ENCODE assay signal across 21 cellular contexts in the genomic region with DNA sequence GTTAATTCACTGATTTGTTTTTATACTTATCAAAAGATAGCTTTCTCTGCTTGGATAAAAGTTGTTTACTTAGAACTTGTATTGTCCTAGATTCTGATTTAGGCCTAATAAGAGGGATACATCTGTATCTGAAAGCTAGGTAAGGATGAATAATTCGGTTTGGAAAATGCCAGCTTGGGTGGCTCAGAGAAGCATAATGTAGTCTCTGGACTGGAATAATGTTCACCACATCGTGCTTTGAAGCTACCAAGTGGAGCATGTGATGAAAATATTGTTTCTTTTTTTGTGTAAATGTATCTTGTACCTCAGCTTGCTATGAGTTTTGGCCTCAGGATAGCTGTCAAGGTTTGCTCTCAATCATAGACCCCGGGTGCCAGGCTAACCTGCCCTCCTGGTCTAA.
"Had no signal": no experiment of that assay in that cellular context is flagged by ENCODE, and none has a peak within 500 bp of the region (broad histone marks: within the 10 kb centered on the region; RNA-seq: fewer than 3 reads in every experiment).

No MANE protein-coding gene starts in this region.

- H3K4me1 ChIP-seq: SJSA1 had no signal

- H3K4me3 ChIP-seq: MG63, SJSA1, SK-N-MC had no signal

- H3K27ac ChIP-seq: SJSA1, SK-N-MC had no signal

- H3K9me3 ChIP-seq: MG63, SJSA1 had no signal

- DNase-seq: IMR-90, KG1, MG63, NCI-H1092, NCI-H1105 treated with DMSO at 0.1 percent for 48 hours, NCI-H1417 treated with DMSO at 0.1 percent for 48 hours, NCI-H146, NCI-H1694 treated with DMSO at 0.1 percent for 48 hours, NCI-H1930, NCI-H2081, NCI-H2107, NCI-H2227 treated with DMSO at 0.1 percent for 48 hours, NCI-H524, NCI-H526 treated with DMSO at 0.1 percent for 48 hours, NCI-H774, Right ventricle myocardium superior, RPMI8226, SIG-M5 had no signal

- H3K27me3 ChIP-seq: MG63, SJSA1 had no signal

- ATAC-seq: HepG2 had no signal
